In genomic region chr3:49805367-49805782, GRCh38 we compare ENCODE assay signal across 9 cellular contexts. TPM values are rescaled to one million over a fixed set of nuclear protein-coding genes. Genes with fewer than 3 reads are reported as not detected.
A peak's percentile ranks its signal among the peaks of the same experiment; 100 is the strongest.
DNase-seq lines count a peak whose midpoint lies in the region; ATAC-seq, FAIRE-seq and TF ChIP-seq lines count a peak whose summit lies in the region.
"Had no signal": no experiment of that assay in that cellular context is flagged by ENCODE, and none has a peak within 500 bp of the region (broad histone marks: within the 10 kb centered on the region; RNA-seq: fewer than 3 reads in every experiment).

No MANE protein-coding gene starts in this region.

- H3K36me3 ChIP-seq in NT2/D1 (ENCODE audit: insufficient read depth, insufficient read length, low read length) (no peaks in the 10 kb centered on the region), duodenal mucosa (ENCODE audit: control insufficient read depth in 1 of 2, insufficient read depth in 2 of 2, low read length in 2 of 2) (peaks cover 14 to 31% of the 10 kb centered on the region in 2 donors), muscle layer of duodenum (ENCODE audit: control insufficient read depth in 1 of 2, insufficient read depth in 2 of 2, low read length in 2 of 2) (peaks cover 15 to 21% of the 10 kb centered on the region in 2 donors)

- TF ChIP-seq CTCF in GM13977 (IDR thresholded peaks at IDR 0.05; ENCODE audit: extremely low read depth, insufficient read depth, missing control alignments) = no peak
- no peak for TF ChIP-seq CTCF in omental fat pad (IDR thresholded peaks at IDR 0.05)

- ATAC-seq in GM18873 (IDR thresholded peaks at IDR 0.05; ENCODE audit: low FRiP score, unreplicated experiment) = no peak
- no peak for ATAC-seq in omental fat pad (ENCODE audit: low FRiP score)

- H3K9ac ChIP-seq in NT2/D1 (ENCODE audit: insufficient read length, low read depth) (peak overlapping the region; percentile 6), duodenal mucosa (ENCODE audit: low read depth in 1 of 2, low read length in 2 of 2) (no peak overlapping the region)

- FAIRE-seq in HTR-8/SVneo (lab: Jason Lieb, UNC) = no peak

- H3K27me3 ChIP-seq in NT2/D1 (ENCODE audit: insufficient read depth, insufficient read length) (peaks cover 41% of the 10 kb centered on the region), duodenal mucosa (ENCODE audit: control insufficient read depth in 1 of 2, insufficient read depth in 2 of 2, low read length in 2 of 2) (no peaks in the 10 kb centered on the region), muscle layer of duodenum (ENCODE audit: low read depth, low read length) (no peaks in the 10 kb centered on the region)

- H3K9me3 ChIP-seq in NT2/D1 (ENCODE audit: insufficient read depth, low read length) = no peaks in the 10 kb centered on the region
- no peaks in the 10 kb centered on the region for H3K9me3 ChIP-seq in duodenal mucosa (ENCODE audit: control insufficient read depth in 1 of 2, low read length in 2 of 2)
- H3K9me3 ChIP-seq in muscle layer of duodenum (ENCODE audit: control insufficient read depth in 1 of 2, low read length in 2 of 2) = no peaks in the 10 kb centered on the region

- in situ Hi-C loops in GM13977 (cut with MboI; ENCODE audit: low pct_unique_long_range_greater_than_20kb, low sequenced_read_pairs, unreplicated experiment) = no loop called here

- H3K4me3 ChIP-seq in NT2/D1 (ENCODE audit: insufficient read length, low read depth) = no peak overlapping the region
- H3K4me3 ChIP-seq in duodenal mucosa (ENCODE audit: low read depth in 1 of 2, low read length in 2 of 2) = no peak overlapping the region
- H3K4me3 ChIP-seq in muscle layer of duodenum (ENCODE audit: low read depth in 1 of 2, low read length in 2 of 2) = peak overlapping the region in 1 of 2 donors; percentile 87

- DNase-seq in GM04504 (ENCODE audit: low read depth) = peak; percentile 88
- no peak for DNase-seq in NT2/D1 (ENCODE audit: low read depth, low spot score)
- DNase-seq in GM13977 (ENCODE audit: low spot score) = no peak
- DNase-seq in HTR-8/SVneo (ENCODE audit: insufficient read length, low spot score) = no peak
- no peak for DNase-seq in omental fat pad (ENCODE audit: low spot score)

- H3K27ac ChIP-seq in duodenal mucosa (ENCODE audit: low read depth, low read length) (peak overlapping the region; percentile 54), muscle layer of duodenum (ENCODE audit: low read length) (peak overlapping the region; percentile 45)

- H3K4me1 ChIP-seq in NT2/D1 (ENCODE audit: insufficient read depth, insufficient read length) = peaks cover 26% of the 10 kb centered on the region
- peaks cover 33 to 40% of the 10 kb centered on the region in 2 donors for H3K4me1 ChIP-seq in duodenal mucosa (ENCODE audit: control insufficient read depth in 1 of 2, insufficient read depth in 2 of 2, low read length in 2 of 2)
- H3K4me1 ChIP-seq in muscle layer of duodenum (ENCODE audit: control insufficient read depth in 1 of 2, insufficient read depth in 2 of 2, low read length in 2 of 2) = peaks cover 10 to 57% of the 10 kb centered on the region in 2 donors

RNA-seq across cellular contexts. Expression of gene INKA1, which starts 2.3 kb away (rescaled TPM):
- total RNA-seq in omental fat pad = 1 to 10 TPM in 2 of 4 donors, under 1 TPM in 2; 0.74 to 9.9 (median 2.4) TPM

RNA-seq across cellular contexts. Expression of gene CDHR4, which starts 5.7 kb away (rescaled TPM):
- 1 to 10 TPM in 1 of 4 donors, under 1 TPM in 1, not detected in 2; 0.36 to 6.0 TPM for total RNA-seq in omental fat pad
- total RNA-seq: renal cortical epithelial cell had no signal

RNA-seq across cellular contexts. Expression of gene UBA7, which starts 8.4 kb away (rescaled TPM):
- 10 to 100 TPM; 33.6 to 85.4 (median 38.1) TPM for total RNA-seq in omental fat pad

RNA-seq across cellular contexts. Expression of gene IP6K1, which starts 19.0 kb away (rescaled TPM):
- 10 to 100 TPM; 30.5 to 41.3 (median 35.8) TPM for total RNA-seq in omental fat pad

RNA-seq across cellular contexts. Expression of gene TRAIP, which starts 51.0 kb away (rescaled TPM):
- 1 to 10 TPM in 3 of 4 donors, not detected in 1; 1.0 to 1.8 (median 1.6) TPM for total RNA-seq in omental fat pad
